ENCODE assay signal across 8 cellular contexts in the genomic region with DNA sequence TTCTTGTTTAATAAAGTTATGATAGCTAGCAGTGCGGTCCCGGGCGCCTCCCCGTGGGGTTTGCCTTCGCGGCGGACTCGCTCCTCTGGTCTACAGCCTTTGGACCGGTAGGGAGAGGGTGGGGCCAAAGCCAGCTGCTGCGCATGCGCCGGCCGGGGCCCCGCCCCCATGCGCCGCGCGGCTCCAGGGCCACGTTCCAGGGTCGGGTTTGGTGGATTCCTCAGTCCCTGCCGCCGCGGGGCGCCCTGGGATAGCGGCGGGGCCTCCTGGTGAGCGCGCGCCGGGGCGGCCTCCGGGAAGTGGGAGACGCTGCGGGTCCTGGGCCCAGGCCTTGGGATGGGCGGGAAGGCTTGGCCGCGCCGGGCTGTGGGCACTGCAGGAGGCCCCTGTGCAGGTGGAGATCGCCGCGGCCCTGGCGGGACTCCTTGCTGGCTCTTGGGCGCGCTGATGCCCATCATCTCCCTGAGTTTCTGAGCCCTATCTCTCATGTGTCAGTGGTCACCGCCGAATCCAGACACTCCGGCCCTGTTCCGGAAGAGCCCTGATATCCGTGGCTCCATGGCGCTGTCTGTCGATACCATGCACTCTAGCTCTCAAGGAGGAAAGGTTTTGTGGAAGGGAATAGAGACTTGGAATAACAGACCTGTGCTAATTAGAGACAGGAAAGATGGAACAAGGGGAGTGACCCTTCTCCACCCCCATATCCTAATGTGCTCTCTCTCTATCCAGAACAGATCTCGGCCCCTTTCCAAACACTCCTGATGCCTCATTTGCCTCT. TPM values are rescaled to one million over a fixed set of nuclear protein-coding genes. Genes with fewer than 3 reads are reported as not detected.
DNase-seq lines count a peak whose midpoint lies in the region; ATAC-seq and TF ChIP-seq lines count a peak whose summit lies in the region.

TSS of gene VARS2 (plus strand) at position 163 of the 778 bp plus-strand sequence. CDS start at position 762, 599 bp downstream.

- peak within 1 kb of the TSS; percentile 95 for H3K27ac Mint-ChIP-seq in activated naive CD8-positive, alpha-beta T cell treated with anti-CD3 and anti-CD28 coated beads, Interleukin-2, amount 50 U/mL, for 24 hours

- intact Hi-C loops in cardiac septum (cut with DNase I), result loop anchor here (2.0 to 5.0 kb wide), 2 partner anchors 37 to 85 kb away; no protein-coding TSS in a partner anchor
- intact Hi-C loops in posterior vena cava (cut with DNase I), result loop anchor here in 1 of 2 donors (5.0 kb wide), 1 partner anchor 158 kb away; no protein-coding TSS in a partner anchor

- H3K4me1 Mint-ChIP-seq in activated naive CD8-positive, alpha-beta T cell treated with anti-CD3 and anti-CD28 coated beads, Interleukin-2, amount 50 U/mL, for 24 hours, result peaks cover 32% of the 10 kb centered on the region

- peak within 1 kb of the TSS; percentile 98 for H3K4me3 Mint-ChIP-seq in activated naive CD8-positive, alpha-beta T cell treated with anti-CD3 and anti-CD28 coated beads, Interleukin-2, amount 50 U/mL, for 24 hours

- H3K9me3 Mint-ChIP-seq in activated naive CD8-positive, alpha-beta T cell treated with anti-CD3 and anti-CD28 coated beads, Interleukin-2, amount 50 U/mL, for 24 hours, result no peaks in the 10 kb centered on the region

- peak; percentile 21; the same call in 1 of the 3 replicates for TF ChIP-seq CTCF in GM12872 (IDR thresholded peaks at IDR 0.05; ENCODE audit: insufficient read depth, low read depth, low read length)

- DNase-seq in NCI-H1105 treated with DMSO at 0.1 percent for 48 hours (lab: John Stamatoyannopoulos, UW) (peak; percentile 88), SW480 (ENCODE audit: low spot score) (peak; percentile 91), cardiac septum (ENCODE audit: low spot score) (peak; percentile 96), posterior vena cava (ENCODE audit: low spot score) (peak; percentile 96), ureter (ENCODE audit: low spot score) (peak; percentile 94)
- DNase-seq in activated naive CD8-positive, alpha-beta T cell treated with anti-CD3 and anti-CD28 coated beads, Interleukin-2, amount 50 U/mL, for 24 hours, result peak; percentile 88

- peaks cover 53% of the 10 kb centered on the region for H3K36me3 Mint-ChIP-seq in activated naive CD8-positive, alpha-beta T cell treated with anti-CD3 and anti-CD28 coated beads, Interleukin-2, amount 50 U/mL, for 24 hours (ENCODE audit: low read depth)

- H3K27me3 Mint-ChIP-seq in activated naive CD8-positive, alpha-beta T cell treated with anti-CD3 and anti-CD28 coated beads, Interleukin-2, amount 50 U/mL, for 24 hours, result no peaks in the 10 kb centered on the region

- ATAC-seq in HG02610 (IDR thresholded peaks at IDR 0.05; ENCODE audit: unreplicated experiment), result peak; percentile 82
- peak; percentile 91 for ATAC-seq in activated naive CD8-positive, alpha-beta T cell treated with anti-CD3 and anti-CD28 coated beads, Interleukin-2, amount 50 U/mL, for 24 hours

RNA-seq across cellular contexts. Expression of gene VARS2, which starts in this region (rescaled TPM):
- total RNA-seq in cardiac septum (24.7 TPM), posterior vena cava (10 to 100 TPM; 13.8 to 17.8 TPM), ureter (33.2 TPM)

Comparison
In these comparisons a context has a peak if more than half of its experiments do, and no peak if none do; other contexts are left out.
1. Peak in every context shown above with its lines: DNase-seq and ATAC-seq.